ENCODE assay signal across 17 cellular contexts in genomic region chr20:15576401-15576800, GRCh38.
A peak's percentile ranks its signal among the peaks of the same experiment; 100 is the strongest.
DNase-seq lines count a peak whose midpoint lies in the region; ATAC-seq and TF ChIP-seq lines count a peak whose summit lies in the region.
"Had no signal": no experiment of that assay in that cellular context is flagged by ENCODE, and none has a peak within 500 bp of the region (broad histone marks: within the 10 kb centered on the region; RNA-seq: fewer than 3 reads in every experiment).

No MANE protein-coding gene starts in this region.

- H3K9me3 ChIP-seq in IMR-90 (ENCODE audit: control insufficient read depth, insufficient read depth, low read length) = peaks cover 1% of the 10 kb centered on the region; the same call in 1 of the 2 replicates
- no peaks in the 10 kb centered on the region for H3K9me3 ChIP-seq in heart left ventricle
- H3K9me3 ChIP-seq: BLaER1, HAP-1 had no signal

- H2BK20ac ChIP-seq in IMR-90 (ENCODE audit: low read depth, low read length) = no peak overlapping the region

- POLR2A ChIA-PET in IMR-90 (lab: Charles Lee; ENCODE audit: unreplicated experiment) = no interaction called here

- H3K36me3 ChIP-seq in IMR-90 (ENCODE audit: control insufficient read depth, insufficient read depth, low read length) = no peaks in the 10 kb centered on the region
- H3K36me3 ChIP-seq in heart left ventricle = no peaks in the 10 kb centered on the region
- H3K36me3 ChIP-seq: BLaER1, HAP-1 had no signal

- H3K27me3 ChIP-seq in IMR-90 (ENCODE audit: control insufficient read depth, insufficient read depth, low read length) = no peaks in the 10 kb centered on the region
- H3K27me3 ChIP-seq in heart left ventricle = no peaks in the 10 kb centered on the region
- H3K27me3 ChIP-seq: BLaER1 had no signal

- H4K5ac ChIP-seq in IMR-90 (ENCODE audit: low read depth, low read length) = no peak overlapping the region

- H3K56ac ChIP-seq in IMR-90 (ENCODE audit: extremely low read depth, insufficient read depth, low read length) = no peak overlapping the region

- no peaks in the 10 kb centered on the region for H4K20me1 ChIP-seq in IMR-90 (ENCODE audit: insufficient read depth, low read length)
- H4K20me1 ChIP-seq: BLaER1 had no signal

- H3K23ac ChIP-seq in IMR-90 (ENCODE audit: low read depth, low read length) = no peak overlapping the region

- no peak overlapping the region for H3K4ac ChIP-seq in IMR-90 (ENCODE audit: low read depth, low read length)

- H2BK5ac ChIP-seq in IMR-90 (ENCODE audit: low read depth, low read length, poor library complexity, severe bottlenecking) = no peak overlapping the region

- no peak overlapping the region for H3K18ac ChIP-seq in IMR-90 (ENCODE audit: low read depth, low read length)

- H2AFZ ChIP-seq in IMR-90 (replicated peaks; ENCODE audit: low read length, poor library complexity) = no peak overlapping the region

- no peak overlapping the region for H4K91ac ChIP-seq in IMR-90 (ENCODE audit: insufficient read depth, low read depth, low read length)

- CTCF ChIA-PET in IMR-90 (lab: Yijun Ruan, JAX) = no interaction called here

- dilution Hi-C loops in IMR-90 (cut with HindIII; ENCODE audit: low sequenced_read_pairs, unreplicated experiment) = no loop called here

- no peak overlapping the region for H2BK15ac ChIP-seq in IMR-90 (ENCODE audit: low read depth, low read length)

- TF ChIP-seq CTCF in IMR-90 (conservative IDR thresholded peaks at IDR 0.05; ENCODE audit: low read depth, low read length) (no peak), astrocyte of the spinal cord (IDR thresholded peaks at IDR 0.05; ENCODE audit: low read depth, low read length) (no peak), fibroblast of villous mesenchyme (IDR thresholded peaks at IDR 0.05; ENCODE audit: insufficient read depth, low read depth, low read length) (no peak), heart left ventricle (IDR thresholded peaks at IDR 0.05) (no peak)

- TF ChIP-seq POLR2A in IMR-90 (IDR thresholded peaks at IDR 0.05; ENCODE audit: low read depth, low read length) (no peak), heart left ventricle (IDR thresholded peaks at IDR 0.05) (no peak)

- H3K4me3 ChIP-seq in IMR-90 (ENCODE audit: insufficient read depth, low read depth, low read length) (no peak overlapping the region), astrocyte of the spinal cord (ENCODE audit: low read depth, low read length) (no peak overlapping the region), fibroblast of villous mesenchyme (ENCODE audit: low read depth, low read length) (no peak overlapping the region), heart left ventricle (no peak overlapping the region)
- H3K4me3 ChIP-seq: BLaER1, HAP-1, K562 had no signal

- H3K9me1 ChIP-seq in IMR-90 (ENCODE audit: insufficient read depth, low read length) = no peaks in the 10 kb centered on the region

- H3K27ac ChIP-seq in IMR-90 (ENCODE audit: insufficient read depth, low read length) = no peak overlapping the region
- no peak overlapping the region for H3K27ac ChIP-seq in heart left ventricle
- H3K27ac ChIP-seq: BLaER1, HL-60 had no signal

- no peak overlapping the region for H3K4me2 ChIP-seq in IMR-90 (ENCODE audit: low read depth, low read length)
- H3K4me2 ChIP-seq: BLaER1 had no signal

- in situ Hi-C loops in IMR-90 (cut with MboI; ENCODE audit: low sequenced_read_pairs) (no loop called here), astrocyte of the spinal cord (cut with HindIII; ENCODE audit: low sequenced_read_pairs) (no loop called here)

- intact Hi-C loops in IMR-90 (cut with micrococcal nuclease) (no loop called here), heart left ventricle (cut with DNase I) (no loop called here)

- no peak overlapping the region for H4K8ac ChIP-seq in IMR-90 (ENCODE audit: low read depth in 2 of 2, low read length in 2 of 2)

- DNase-seq in IMR-90 = peak; percentile 26
- DNase-seq in astrocyte of the spinal cord (ENCODE audit: low read depth, low spot score) = peak; percentile 0
- DNase-seq in fibroblast of villous mesenchyme (ENCODE audit: low read depth) = peak; percentile 14
- DNase-seq in renal cortical epithelial cell (ENCODE audit: low read depth) = peak; percentile 70
- DNase-seq in heart left ventricle = no peak
- DNase-seq: 8988T; CD4-positive, alpha-beta memory T cell; DMS153; DMS79; GDM1 had no signal

- no peaks in the 10 kb centered on the region for H3K79me1 ChIP-seq in IMR-90 (ENCODE audit: low read depth in 1 of 2, low read length in 2 of 2)

- no peak overlapping the region for H3K14ac ChIP-seq in IMR-90 (replicated peaks; ENCODE audit: low read depth, low read length)

- no peak for TF ChIP-seq RAD21 in IMR-90 (IDR thresholded peaks at IDR 0.05; ENCODE audit: low read length)

- H2AK9ac ChIP-seq in IMR-90 (replicated peaks; ENCODE audit: low read depth, low read length, poor library complexity) = no peak overlapping the region

- no peak overlapping the region for H2BK120ac ChIP-seq in IMR-90 (ENCODE audit: low read depth, low read length)

- no TSS peak for BruUV-seq in IMR-90 (replicated peaks; lab: Mats Ljungman, UMichigan)

- H2AK5ac ChIP-seq in IMR-90 (ENCODE audit: low read depth, low read length) = no peak overlapping the region

- H3K4me1 ChIP-seq in IMR-90 (ENCODE audit: control insufficient read depth, insufficient read depth, low read length) = no peaks in the 10 kb centered on the region
- H3K4me1 ChIP-seq in heart left ventricle = no peaks in the 10 kb centered on the region
- H3K4me1 ChIP-seq: BLaER1 had no signal

- no peak for ATAC-seq in IMR-90 (ENCODE audit: low read depth)
- ATAC-seq in GM18517 (IDR thresholded peaks at IDR 0.05; ENCODE audit: unreplicated experiment) = no peak
- no peak for ATAC-seq in heart left ventricle
- no peak for ATAC-seq in GM19324 (IDR thresholded peaks at IDR 0.05; ENCODE audit: low FRiP score, unreplicated experiment)
- no peak for ATAC-seq in GM19351 (IDR thresholded peaks at IDR 0.05; ENCODE audit: unreplicated experiment)
- ATAC-seq: K562 had no signal

- H3K9ac ChIP-seq in IMR-90 (ENCODE audit: low read depth, low read length) = no peak overlapping the region
- H3K9ac ChIP-seq: BLaER1 had no signal

TF ChIP-seq in IMR-90, 13 proteins besides CTCF, POLR2A, EP300 and RAD21:
- no peak for TF ChIP-seq USF2 (IDR thresholded peaks at IDR 0.05; ENCODE audit: low read depth, low read length)
- TF ChIP-seq SMC3 (IDR thresholded peaks at IDR 0.05; ENCODE audit: low read depth, low read length) = no peak
- no peak for TF ChIP-seq NFE2L2 (IDR thresholded peaks at IDR 0.05; ENCODE audit: low read depth, low read length)
- TF ChIP-seq CEBPB (IDR thresholded peaks at IDR 0.05; ENCODE audit: low read depth, low read length) = no peak
- TF ChIP-seq BHLHE40 (IDR thresholded peaks at IDR 0.05; ENCODE audit: low read depth, low read length) = no peak
- no peak for TF ChIP-seq RCOR1 (IDR thresholded peaks at IDR 0.05; ENCODE audit: insufficient replicate concordance, low read length)
- no peak for TF ChIP-seq MXI1 (IDR thresholded peaks at IDR 0.05; ENCODE audit: borderline replicate concordance, low read depth, low read length)
- TF ChIP-seq FOS (IDR thresholded peaks at IDR 0.05; ENCODE audit: low read depth, low read length) = no peak
- TF ChIP-seq CHD1 (IDR thresholded peaks at IDR 0.05; ENCODE audit: low read depth, low read length) = no peak
- TF ChIP-seq MAFK (IDR thresholded peaks at IDR 0.05; ENCODE audit: low read depth, low read length) = no peak
- no peak for TF ChIP-seq MAZ (IDR thresholded peaks at IDR 0.05; ENCODE audit: borderline replicate concordance, low read depth, low read length)
- TF ChIP-seq ELK1 (IDR thresholded peaks at IDR 0.05; ENCODE audit: borderline replicate concordance, low read depth, low read length) = no peak
- TF ChIP-seq RFX5 (IDR thresholded peaks at IDR 0.05; ENCODE audit: low read depth, low read length) = no peak

Comparison
In these comparisons a context has a peak if more than half of its experiments do, and no peak if none do; other contexts are left out.
1. DNase-seq: peak in IMR-90 (single experiment), astrocyte of the spinal cord (single experiment), fibroblast of villous mesenchyme (single experiment) and renal cortical epithelial cell (single experiment); none in heart left ventricle (0 of 5).